In genomic region chr5:9456435-9457042, GRCh38 we compare ENCODE assay signal across 13 cellular contexts.
DNase-seq lines count a peak whose midpoint lies in the region; ATAC-seq and TF ChIP-seq lines count a peak whose summit lies in the region.
"Had no signal": no experiment of that assay in that cellular context is flagged by ENCODE, and none has a peak within 500 bp of the region (broad histone marks: within the 10 kb centered on the region; RNA-seq: fewer than 3 reads in every experiment).

No MANE protein-coding gene starts in this region.

- 0 out of 2 replicates have a peak, but pooled peaks cover 2% of the 10 kb centered on the region for H3K9me3 ChIP-seq in MG63

- peaks cover 14% of the 10 kb centered on the region for H3K36me3 Mint-ChIP-seq in WTC11
- H3K36me3 Mint-ChIP-seq in glutamatergic neuron (ENCODE audit: unreplicated experiment): no peaks in the 10 kb centered on the region
- H3K36me3 Mint-ChIP-seq in activated T-cell treated with anti-CD3 and anti-CD28 coated beads, Interleukin-2, amount 50 U/mL, for 72 hours (ENCODE audit: insufficient read depth in 2 of 2): peaks cover 0 to 1% of the 10 kb centered on the region in 2 donors

- H3K4me3 Mint-ChIP-seq in WTC11 (peak overlapping the region; percentile 41), glutamatergic neuron (ENCODE audit: unreplicated experiment) (no peak overlapping the region)
- no peak overlapping the region for H3K4me3 Mint-ChIP-seq in activated T-cell treated with anti-CD3 and anti-CD28 coated beads, Interleukin-2, amount 50 U/mL, for 72 hours
- H3K4me3 Mint-ChIP-seq: T-helper 17 cell had no signal

- ATAC-seq in WTC11: peak; percentile 72
- peak; percentile 95 for ATAC-seq in sciatic nerve
- ATAC-seq in activated T-cell treated with anti-CD3 and anti-CD28 coated beads, Interleukin-2, amount 50 U/mL, for 72 hours (replicated peaks in 1 of 2): no peak
- ATAC-seq: HepG2, T-helper 17 cell had no signal

- no peaks in the 10 kb centered on the region for H3K36me3 ChIP-seq in MG63

- TF ChIP-seq CTCF in WTC11 (IDR thresholded peaks at IDR 0.05) (no peak), glutamatergic neuron (IDR thresholded peaks at IDR 0.05; ENCODE audit: partially characterized antibody, unreplicated experiment) (no peak)

- H3K27ac Mint-ChIP-seq in WTC11: peak overlapping the region; percentile 91
- H3K27ac Mint-ChIP-seq in glutamatergic neuron (ENCODE audit: unreplicated experiment): peak overlapping the region; percentile 44
- H3K27ac Mint-ChIP-seq in activated T-cell treated with anti-CD3 and anti-CD28 coated beads, Interleukin-2, amount 50 U/mL, for 72 hours: no peak overlapping the region
- H3K27ac Mint-ChIP-seq: T-helper 17 cell had no signal

- H3K9me3 Mint-ChIP-seq in WTC11: peaks cover 25% of the 10 kb centered on the region
- H3K9me3 Mint-ChIP-seq in glutamatergic neuron (ENCODE audit: unreplicated experiment): no peaks in the 10 kb centered on the region
- H3K9me3 Mint-ChIP-seq in activated T-cell treated with anti-CD3 and anti-CD28 coated beads, Interleukin-2, amount 50 U/mL, for 72 hours: peaks cover 0 to 3% of the 10 kb centered on the region in 2 donors

- intact Hi-C loops in sciatic nerve (cut with DNase I): no loop called here

- H3K27me3 ChIP-seq in MG63: no peaks in the 10 kb centered on the region

- POLR2A ChIA-PET in WTC11 (lab: Charles Lee): no interaction called here

- H3K4me1 Mint-ChIP-seq in WTC11 (peaks cover 43% of the 10 kb centered on the region), glutamatergic neuron (ENCODE audit: low read depth, unreplicated experiment) (peaks cover 11% of the 10 kb centered on the region)
- no peaks in the 10 kb centered on the region for H3K4me1 Mint-ChIP-seq in activated T-cell treated with anti-CD3 and anti-CD28 coated beads, Interleukin-2, amount 50 U/mL, for 72 hours (ENCODE audit: low read depth)
- H3K4me1 Mint-ChIP-seq: T-helper 17 cell had no signal

- DNase-seq in H4 (ENCODE audit: low spot score): peak; percentile 82
- no peak for DNase-seq in WTC11 (ENCODE audit: low spot score)
- no peak for DNase-seq in glutamatergic neuron
- no peak for DNase-seq in sciatic nerve (ENCODE audit: low spot score)
- DNase-seq in activated CD8-positive, alpha-beta memory T cell treated with anti-CD3 and anti-CD28 coated beads for 24 hours: no peak
- no peak for DNase-seq in D341Med (ENCODE audit: low spot score)
- no peak for DNase-seq in MG63
- DNase-seq in activated T-cell treated with anti-CD3 and anti-CD28 coated beads, Interleukin-2, amount 50 U/mL, for 72 hours: no peak
- DNase-seq: DMS 273 treated with DMSO at 0.1 percent for 48 hours; NCI-H1694 treated with DMSO at 0.1 percent for 48 hours; NK-92 treated with Interleukin-12 subunit alpha and Interleukin-12 subunit beta, amount 100 ng/mL, for 24 hours; T-helper 17 cell had no signal

- no peaks in the 10 kb centered on the region for H3K27me3 Mint-ChIP-seq in WTC11 (ENCODE audit: low read depth)
- H3K27me3 Mint-ChIP-seq in glutamatergic neuron (ENCODE audit: unreplicated experiment): no peaks in the 10 kb centered on the region
- H3K27me3 Mint-ChIP-seq in activated T-cell treated with anti-CD3 and anti-CD28 coated beads, Interleukin-2, amount 50 U/mL, for 72 hours (ENCODE audit: low read depth): no peaks in the 10 kb centered on the region
- H3K27me3 Mint-ChIP-seq: T-helper 17 cell had no signal

- H3K4me3 ChIP-seq in MG63: no peak overlapping the region

- CTCF ChIA-PET in WTC11 (lab: Charles Lee): interaction anchor here (1.5 kb wide), 1 partner anchor 87 kb away, joined by 3 read pairs; no protein-coding TSS in a partner anchor

TF ChIP-seq in WTC11, 78 proteins besides CTCF, POLR2A, EP300 and RAD21 (continues in another document):
- no peak for TF ChIP-seq TEAD4 (CRISPR knock-in tag; IDR thresholded peaks at IDR 0.05)
- TF ChIP-seq ZNF263 (CRISPR knock-in tag; IDR thresholded peaks at IDR 0.05; ENCODE audit: low read depth): no peak
- TF ChIP-seq CBFB (CRISPR knock-in tag; IDR thresholded peaks at IDR 0.05; ENCODE audit: low read depth): no peak
- no peak for TF ChIP-seq NR2C2 (CRISPR knock-in tag; IDR thresholded peaks at IDR 0.05)
- TF ChIP-seq CDX4 (CRISPR knock-in tag; IDR thresholded peaks at IDR 0.05; ENCODE audit: borderline replicate concordance): no peak
- no peak for TF ChIP-seq ARID4B (CRISPR knock-in tag; IDR thresholded peaks at IDR 0.05; ENCODE audit: borderline replicate concordance)
- TF ChIP-seq SOX15 (CRISPR knock-in tag; IDR thresholded peaks at IDR 0.05): no peak
- no peak for TF ChIP-seq ERG (CRISPR knock-in tag; IDR thresholded peaks at IDR 0.05)
- TF ChIP-seq HMGA2 (CRISPR knock-in tag; IDR thresholded peaks at IDR 0.05): no peak
- no peak for TF ChIP-seq ZNF423 (CRISPR knock-in tag; IDR thresholded peaks at IDR 0.05)
- no peak for TF ChIP-seq CREB1 (CRISPR knock-in tag; IDR thresholded peaks at IDR 0.05)
- no peak for TF ChIP-seq RELA (CRISPR knock-in tag; IDR thresholded peaks at IDR 0.05; ENCODE audit: borderline replicate concordance)
- no peak for TF ChIP-seq TEAD1 (CRISPR knock-in tag; IDR thresholded peaks at IDR 0.05)
- TF ChIP-seq, protein P1, sequence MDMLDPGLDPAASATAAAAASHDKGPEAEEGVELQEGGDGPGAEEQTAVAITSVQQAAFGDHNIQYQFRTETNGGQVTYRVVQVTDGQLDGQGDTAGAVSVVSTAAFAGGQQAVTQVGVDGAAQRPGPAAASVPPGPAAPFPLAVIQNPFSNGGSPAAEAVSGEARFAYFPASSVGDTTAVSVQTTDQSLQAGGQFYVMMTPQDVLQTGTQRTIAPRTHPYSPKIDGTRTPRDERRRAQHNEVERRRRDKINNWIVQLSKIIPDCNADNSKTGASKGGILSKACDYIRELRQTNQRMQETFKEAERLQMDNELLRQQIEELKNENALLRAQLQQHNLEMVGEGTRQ (CRISPR knock-in tag; IDR thresholded peaks at IDR 0.05): no peak
- no peak for TF ChIP-seq ATF2 (CRISPR knock-in tag; IDR thresholded peaks at IDR 0.05; ENCODE audit: borderline replicate concordance, low read depth)

Comparison
In these comparisons a context has a peak if more than half of its experiments do, and no peak if none do; other contexts are left out.
1. ATAC-seq: peak in WTC11 (single experiment) and sciatic nerve (single experiment); none in activated T-cell treated with anti-CD3 and anti-CD28 coated beads, Interleukin-2, amount 50 U/mL, for 72 hours (0 of 2).